In the genomic region with DNA sequence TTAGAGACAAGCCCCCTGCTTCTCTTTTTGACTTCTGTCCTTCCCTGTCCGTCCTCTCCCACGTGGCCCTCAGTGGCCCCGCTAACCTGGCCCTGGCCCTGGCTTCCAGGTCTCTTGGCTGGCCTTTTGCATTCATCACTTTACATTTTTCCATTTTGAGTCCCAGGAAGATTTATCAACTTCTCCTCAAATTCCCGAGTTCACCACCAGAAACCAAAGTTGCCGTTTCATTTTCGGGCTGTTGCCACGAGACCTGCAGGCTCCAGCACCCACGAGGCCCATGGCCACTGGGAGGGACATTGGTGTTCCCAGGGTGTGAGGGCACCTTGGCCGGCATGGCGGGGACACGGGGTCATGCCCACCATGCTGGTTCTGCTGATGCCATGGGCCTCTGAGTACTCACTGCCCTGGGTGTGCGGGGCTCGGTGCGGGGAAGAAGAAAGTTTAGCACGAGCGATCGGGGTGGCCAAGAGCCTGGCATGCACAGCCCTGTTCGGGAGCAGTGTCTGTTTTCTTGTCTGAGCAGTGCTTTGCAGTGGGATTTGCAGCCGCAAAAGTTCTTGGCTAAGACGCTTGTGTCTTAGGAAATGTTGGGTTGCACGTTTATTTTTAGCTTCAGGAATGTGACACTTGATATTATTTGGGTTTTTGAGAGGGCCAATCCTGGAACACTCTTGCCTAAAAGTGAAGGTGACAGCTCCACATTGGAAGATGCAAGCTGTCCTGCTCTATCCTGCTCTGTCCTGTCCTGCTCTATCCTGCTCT, we compare ENCODE assay signal across 13 cellular contexts. TPM values are rescaled to one million over a fixed set of nuclear protein-coding genes. Genes with fewer than 3 reads are reported as not detected.
A peak's percentile ranks its signal among the peaks of the same experiment; 100 is the strongest.
DNase-seq lines count a peak whose midpoint lies in the region; TF ChIP-seq lines count a peak whose summit lies in the region.
"Had no signal": no experiment of that assay in that cellular context is flagged by ENCODE, and none has a peak within 500 bp of the region (broad histone marks: within the 10 kb centered on the region; RNA-seq: fewer than 3 reads in every experiment).

No MANE protein-coding gene starts in this region.

- in situ Hi-C loops in transverse colon (cut with MboI; ENCODE audit: low pct_ligation_motif_present in 1 of 4, low pct_unique_long_range_greater_than_20kb in 1 of 4, low sequenced_read_pairs in 3 of 4) = no loop called here
- in situ Hi-C loops in HAP-1 (cut with MboI; ENCODE audit: low sequenced_read_pairs) = no loop called here

- intact Hi-C loops in adrenal gland (cut with DNase I) = no loop called here
- intact Hi-C loops in transverse colon (cut with DNase I; ENCODE audit: low total_unique reads) = no loop called here

- peak in 2 of 7 donors; percentile 20 to 33 for DNase-seq in adrenal gland
- peak; percentile 89 for DNase-seq in fibroblast of peridontal ligament (ENCODE audit: extremely low read depth)
- DNase-seq in myocyte (ENCODE audit: low read depth) = peak; percentile 89
- no peak for DNase-seq in transverse colon
- DNase-seq in middle frontal gyrus (ENCODE audit: extremely low spot score, low spot score) = no peak
- DNase-seq in UCSD-AML1 (lab: John Stamatoyannopoulos, UW; ENCODE audit: unreplicated experiment) = no peak
- DNase-seq in HAP-1 (ENCODE audit: low spot score in 2 of 2) = no peak
- DNase-seq: activated gamma-delta T cell treated with Interleukin-2 at 50 U/mL for 16 hours; DMS 273 treated with DMSO at 0.1 percent for 48 hours; NCI-H1092 treated with DMSO at 0.1 percent for 48 hours; NCI-H526; stimulated activated CD4-positive, alpha-beta T cell treated with anti-CD3 and anti-CD28 coated beads, Interleukin-2, amount 100 ng/mL, for 48 hours had no signal

- peaks cover 0 to 21% of the 10 kb centered on the region in 2 donors for H3K4me1 ChIP-seq in adrenal gland (replicated peaks in 1 of 2)
- H3K4me1 ChIP-seq in transverse colon = peaks cover 3 to 42% (median 12%) of the 10 kb centered on the region in 4 donors
- peaks cover 6% of the 10 kb centered on the region for H3K4me1 ChIP-seq in HAP-1

- H3K9me3 ChIP-seq in adrenal gland (replicated peaks in 1 of 3) = peaks cover 0 to 4% (median 0%) of the 10 kb centered on the region in 3 donors
- H3K9me3 ChIP-seq in transverse colon = peaks cover 0 to 10% of the 10 kb centered on the region in 2 donors
- peaks cover 12% of the 10 kb centered on the region; the same call in 1 of the 2 replicates for H3K9me3 ChIP-seq in HAP-1

- H3K27ac ChIP-seq in adrenal gland (peak overlapping the region in 3 of 5 donors; percentile 52 to 92 (median 70)), transverse colon (peak overlapping the region; percentile 36 to 59 (median 42))

- WGBS in adrenal gland, 4 donors = 60 to 71% (median 68%) methylated on average over 21 of the region's 21 CpGs
- WGBS in transverse colon (ENCODE audit: low coverage in 1 of 2), 2 donors = 38 to 71% methylated on average over 4 to 21 of the region's 21 CpGs

- TF ChIP-seq CTCF in adrenal gland (IDR thresholded peaks at IDR 0.05) (no peak), transverse colon (IDR thresholded peaks at IDR 0.05) (no peak)

- TF ChIP-seq POLR2A in adrenal gland (IDR thresholded peaks at IDR 0.05) = no peak
- TF ChIP-seq POLR2A in transverse colon (IDR thresholded peaks at IDR 0.05) = no peak

- H3K4me3 ChIP-seq in adrenal gland (no peak overlapping the region), transverse colon (no peak overlapping the region), HAP-1 (no peak overlapping the region)

- TF ChIP-seq EP300 in transverse colon (IDR thresholded peaks at IDR 0.05; ENCODE audit: low read depth) = no peak

- H3K36me3 ChIP-seq in adrenal gland (replicated peaks in 1 of 2) = no peaks in the 10 kb centered on the region
- H3K36me3 ChIP-seq in transverse colon = no peaks in the 10 kb centered on the region
- no peaks in the 10 kb centered on the region for H3K36me3 ChIP-seq in HAP-1 (replicated peaks)
- H3K36me3 ChIP-seq: tibial nerve had no signal

- H3K27me3 ChIP-seq in adrenal gland (no peaks in the 10 kb centered on the region), transverse colon (peaks cover 18% of the 10 kb centered on the region), HAP-1 (ENCODE audit: low read depth) (no peaks in the 10 kb centered on the region)
- H3K27me3 ChIP-seq: tibial nerve had no signal

RNA-seq across cellular contexts. Expression of gene ADARB1, which starts 40.4 kb away (rescaled TPM):
- total RNA-seq in adrenal gland (10 to 100 TPM; 10.7 to 21.6 (median 18.4) TPM), myocyte (13.8 and 15.9 TPM in 2 replicates), transverse colon (10 to 100 TPM in 3 of 4 donors, 1 to 10 TPM in 1; 6.8 to 32.2 (median 17.3) TPM)
- polyA plus RNA-seq in adrenal gland = 10 to 100 TPM in 2 of 3 donors, 1 to 10 TPM in 1; 7.5 to 16.3 (median 12.4) TPM
- 41.1 TPM for polyA plus RNA-seq in myocyte (2012)

Comparison
In these comparisons a context has a peak if more than half of its experiments do, and no peak if none do; other contexts are left out.
1. DNase-seq: peak in fibroblast of peridontal ligament (single experiment) and myocyte (single experiment); none in transverse colon (single experiment), middle frontal gyrus (single experiment), UCSD-AML1 (single experiment) and HAP-1 (0 of 2).